Comparison of ENCODE assay signal across 8 cellular contexts in the genomic region with DNA sequence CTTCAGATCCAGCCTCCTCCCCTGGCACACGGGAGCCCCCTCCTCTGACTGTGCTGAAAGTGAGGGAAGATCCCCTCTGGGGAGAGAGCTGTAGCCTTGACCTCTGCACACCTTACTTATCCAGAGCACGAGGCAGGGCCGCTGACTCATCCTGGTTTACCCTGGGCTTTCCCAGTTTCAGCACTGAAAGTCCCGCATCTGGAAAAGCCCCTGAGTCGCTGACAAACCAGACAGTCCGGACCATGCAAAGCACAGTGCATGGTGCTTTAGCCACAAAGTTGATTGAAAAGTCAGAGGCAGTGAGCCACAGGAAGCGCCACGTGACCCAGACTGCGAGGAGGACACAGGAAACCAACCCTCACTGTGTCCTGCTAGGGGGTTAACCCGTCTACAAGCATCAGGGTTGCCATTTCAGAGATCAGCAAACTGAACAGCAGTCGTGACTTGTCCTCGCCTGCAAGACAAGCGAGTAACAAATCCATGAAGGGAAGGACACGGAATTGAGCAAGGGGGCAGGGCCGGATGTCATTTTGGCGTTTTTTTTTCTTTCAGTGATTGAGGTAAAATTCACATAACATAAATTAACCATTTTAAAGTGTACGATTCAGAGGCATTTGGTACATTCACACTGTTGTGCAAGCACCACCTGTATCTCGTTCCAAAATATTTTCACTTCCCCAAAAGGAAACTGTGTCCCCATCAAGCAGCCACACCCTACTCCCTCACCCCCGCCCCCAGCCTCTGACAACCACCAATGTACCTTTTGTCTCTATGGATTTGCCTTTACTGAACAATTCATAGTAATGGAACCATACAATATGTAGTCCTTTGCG. TPM values are rescaled to one million over a fixed set of nuclear protein-coding genes. Genes with fewer than 3 reads are reported as not detected.
DNase-seq lines count a peak whose midpoint lies in the region; ATAC-seq, FAIRE-seq and TF ChIP-seq lines count a peak whose summit lies in the region.

No MANE protein-coding gene starts in this region.

- WGBS in GM12878 (ENCODE audit: insufficient coverage, insufficient replicate concordance, low lambda C conversion rate, missing lambda C conversion rate), result under 1% methylated on average over 20 of the region's 20 CpGs
- WGBS in liver, result 41% methylated on average over 20 of the region's 20 CpGs

- H3K27ac ChIP-seq in GM12878 (ENCODE audit: control insufficient read depth, insufficient read depth), result peak overlapping the region; percentile 95
- peak overlapping the region; percentile 64 to 72 for H3K27ac ChIP-seq in liver (ENCODE audit: low read depth in 1 of 2, low read length in 2 of 2)

- in situ Hi-C loops in GM12878 (cut with MboI), result loop anchor here (5.0 kb wide), 1 partner anchor 181 kb away; no protein-coding TSS in a partner anchor

- CTCF ChIA-PET in GM12878 (lab: Yijun Ruan, JAX), result interaction anchor here (0.7 to 1.6 kb wide), 6 partner anchors 22 to 249 kb away, joined by 3 to 7 read pairs (median 4); no protein-coding TSS in a partner anchor

- peak overlapping the region; percentile 46; the same call in 1 of the 2 replicates for H3K4me3 ChIP-seq in GM12878
- H3K4me3 ChIP-seq in liver (ENCODE audit: low read depth in 1 of 3, low read length in 3 of 3), result no peak overlapping the region

- H3K79me2 ChIP-seq in GM12878 (ENCODE audit: control insufficient read depth, insufficient read depth, low read length), result no peaks in the 10 kb centered on the region

- H3K4me2 ChIP-seq in GM12878 (ENCODE audit: control insufficient read depth, insufficient read depth), result peak overlapping the region; percentile 72

- RAD21 ChIA-PET in GM12878 (lab: Charles Lee; ENCODE audit: unreplicated experiment), result interaction anchor here (1.0 to 13.8 kb wide), 9 partner anchors 13 to 178 kb away, joined by 3 to 148 read pairs (median 12); a partner anchor contains a TSS

- H3K4me1 ChIP-seq in GM12878 (ENCODE audit: control insufficient read depth, insufficient read depth, low read length), result peaks cover 54% of the 10 kb centered on the region
- peaks cover 2 to 7% (median 5%) of the 10 kb centered on the region in 4 donors for H3K4me1 ChIP-seq in liver (ENCODE audit: control insufficient read depth in 4 of 4, insufficient read depth in 4 of 4, low read length in 3 of 4)

- peak; percentile 93 for FAIRE-seq in GM12878 (lab: Jason Lieb, UNC)

- intact Hi-C loops in GM12878 (cut with micrococcal nuclease; ENCODE audit: unreplicated experiment), result loop anchor here (1.0 to 5.0 kb wide), 5 partner anchors 19 to 178 kb away; a partner anchor contains a TSS

- peak overlapping the region; percentile 29 for H2AFZ ChIP-seq in GM12878 (ENCODE audit: control insufficient read depth, low read depth, low read length)

- DNase-seq in AG20443 (ENCODE audit: low spot score), result peak; percentile 55
- DNase-seq in T-helper 2 cell, result peak; percentile 27 to 81 (median 64)
- peak; percentile 98 for DNase-seq in GM12878 (ENCODE audit: low read depth, low spot score)
- peak; percentile 60 for DNase-seq in stimulated activated CD8-positive, alpha-beta memory T cell treated with anti-CD3 and anti-CD28 coated beads, Interleukin-12 subunit alpha, Interleukin-12 subunit beta, amount 100 ng/mL, for 4 hours (ENCODE audit: low read depth)
- no peak for DNase-seq in NCI-H1105 treated with DMSO at 0.1 percent for 48 hours (lab: John Stamatoyannopoulos, UW)

- TSS peak; percentile 93 for BruUV-seq in GM12878 (replicated peaks; lab: Mats Ljungman, UMichigan)

- peak overlapping the region; percentile 73 for H3K9ac ChIP-seq in GM12878 (ENCODE audit: control insufficient read depth, insufficient read depth, low read length)
- no peak overlapping the region for H3K9ac ChIP-seq in liver (ENCODE audit: low read depth in 1 of 2, low read length in 2 of 2)

- TF ChIP-seq CTCF in GM12878 (IDR thresholded peaks at IDR 0.05 in 2 of 3, conservative IDR thresholded peaks at IDR 0.05 in 1 of 3; ENCODE audit: control insufficient read depth in 2 of 3, extremely low read depth in 1 of 3, insufficient read depth in 1 of 3, low read depth in 3 of 3, low read length in 3 of 3) (no peak), liver (IDR thresholded peaks at IDR 0.05; ENCODE audit: low read depth, low read length, missing input control) (no peak)

- ATAC-seq in GM19397 (IDR thresholded peaks at IDR 0.05; ENCODE audit: unreplicated experiment) (peak; percentile 84), HG03520 (IDR thresholded peaks at IDR 0.05; ENCODE audit: unreplicated experiment) (peak; percentile 66), GM12878 (peak; percentile 78)

- POLR2A ChIA-PET in GM12878 (lab: Charles Lee), result interaction anchor here (0.7 to 4.7 kb wide), 7 partner anchors 20 to 178 kb away, joined by 3 to 48 read pairs (median 5); a partner anchor contains a TSS

- SMC1A ChIA-PET in GM12878 (lab: Charles Lee; ENCODE audit: uncharacterized antibody, unreplicated experiment), result interaction anchor here (1.0 to 6.8 kb wide), 10 partner anchors 13 to 178 kb away, joined by 3 to 72 read pairs (median 8); no protein-coding TSS in a partner anchor

- peak; percentile 88 to 91 for TF ChIP-seq EP300 in GM12878 (IDR thresholded peaks at IDR 0.05; ENCODE audit: borderline replicate concordance in 1 of 2, control insufficient read depth in 1 of 2, low read depth in 2 of 2, low read length in 2 of 2)

- no peaks in the 10 kb centered on the region for H3K36me3 ChIP-seq in GM12878 (ENCODE audit: control insufficient read depth in 2 of 2, insufficient read depth in 2 of 2, low read length in 1 of 2)
- H3K36me3 ChIP-seq in liver (ENCODE audit: control insufficient read depth in 4 of 4, insufficient read depth in 3 of 4, low read depth in 1 of 4, low read length in 3 of 4), result no peaks in the 10 kb centered on the region

- TF ChIP-seq RAD21 in GM12878 (IDR thresholded peaks at IDR 0.05; ENCODE audit: insufficient read depth, low read depth, low read length) (0 out of 2 replicates have a peak, but pooled peaks have one; percentile 6), liver (IDR thresholded peaks at IDR 0.05) (peak in 1 of 2 donors; percentile 5)

- H3K27me3 ChIP-seq in GM12878 (replicated peaks in 1 of 2; ENCODE audit: control insufficient read depth in 2 of 2, insufficient read depth in 2 of 2, low read length in 1 of 2), result no peaks in the 10 kb centered on the region
- H3K27me3 ChIP-seq in liver (ENCODE audit: control insufficient read depth in 4 of 4, insufficient read depth in 4 of 4, low read length in 3 of 4), result no peaks in the 10 kb centered on the region

- peak; percentile 86 for TF ChIP-seq POLR2A in GM12878 (IDR thresholded peaks at IDR 0.05; ENCODE audit: low read depth, low read length)

- H3K9me3 ChIP-seq in GM12878 (replicated peaks; ENCODE audit: control insufficient read depth, insufficient read depth, low read length), result no peaks in the 10 kb centered on the region; the same call in 2 of the 3 replicates
- H3K9me3 ChIP-seq in liver (ENCODE audit: control insufficient read depth in 4 of 4, low read length in 3 of 4), result no peaks in the 10 kb centered on the region

- no peaks in the 10 kb centered on the region for H4K20me1 ChIP-seq in GM12878 (ENCODE audit: control insufficient read depth, insufficient read depth)

TF ChIP-seq in GM12878, 131 proteins besides CTCF, POLR2A, EP300 and RAD21 (continues in another document):
- TF ChIP-seq CBX5 (IDR thresholded peaks at IDR 0.05; ENCODE audit: low read depth), result peak; percentile 43; the same call in 1 of the 2 replicates

TF ChIP-seq in liver, 16 proteins besides CTCF, POLR2A, EP300 and RAD21 (continues in another document):
- TF ChIP-seq EGR1 (IDR thresholded peaks at IDR 0.05; ENCODE audit: low read depth in 2 of 2) (no peak), HNF4A (conservative IDR thresholded peaks at IDR 0.05) (peak in 1 of 2 donors; percentile 16)

RNA-seq across cellular contexts. Expression of a gene that starts 19.9 kb away (rescaled TPM):
- 34.3 and 38.6 TPM in 2 replicates for total RNA-seq in GM12878 (2013; cell fraction: nucleolus; rRNA removed)
- 78.3 and 91.0 TPM in 2 replicates for total RNA-seq in GM12878 (2014; rRNA removed)
- total RNA-seq in GM12878 (2014; rRNA removed; fragmentation: Illumina TruSeq; extraction: Trizol), result 75.2 and 79.7 TPM in 2 replicates
- 67.3 and 71.5 TPM in 2 replicates for total RNA-seq in GM12878 (2021)
- 36.2 TPM for polyA plus RNA-seq in GM12878 (2011; ENCODE audit: low read depth)
- 81.8 and 96.9 TPM in 2 replicates for polyA plus RNA-seq in GM12878 (2011; rRNA removed)
- polyA plus RNA-seq in GM12878 (2011; cell fraction: cytosol; rRNA removed), result 67.0 and 70.6 TPM in 2 replicates
- 25.2 and 37.7 TPM in 2 replicates for polyA plus RNA-seq in GM12878 (2011; cell fraction: nucleus; rRNA removed)
- 40.6 and 62.4 TPM in 2 replicates for polyA plus RNA-seq in GM12878 (2012)
- polyA plus RNA-seq in GM12878 (2014; fragmentation: Illumina TruSeq; extraction: Trizol), result 98.8 and 144 TPM in 2 replicates
- 10 to 100 TPM; 23.6 to 33.2 TPM for polyA plus RNA-seq in GM12878 (2014; fragmentation: Nextera tagmentation; extraction: Ambion mirVana)
- 72.9 and 85.1 TPM in 2 replicates for polyA plus RNA-seq in GM12878 (2014; rRNA removed)
- 10 to 100 TPM; 75.7 to 84.2 TPM for polyA plus RNA-seq in GM12878 (2016; fragmentation: Nextera tagmentation; extraction: Ambion mirVana)
- 90.9 and 105 TPM in 2 replicates for polyA minus RNA-seq in GM12878 (2011; rRNA and poly(A)+ RNA removed)
- 34.8 and 35.5 TPM in 2 replicates for polyA minus RNA-seq in GM12878 (2011; cell fraction: cytosol; rRNA and poly(A)+ RNA removed)
- polyA minus RNA-seq in GM12878 (2011; cell fraction: nucleus; rRNA and poly(A)+ RNA removed), result 15.0 and 20.4 TPM in 2 replicates
- 10 to 100 TPM; 23.2 to 24.3 TPM for total RNA-seq in liver
- 10 to 100 TPM; 23.0 to 23.7 TPM for polyA plus RNA-seq in liver

RNA-seq across cellular contexts. Expression of a gene that starts 58.5 kb away (rescaled TPM):
- total RNA-seq in GM12878 (2013; cell fraction: nucleolus; rRNA removed), result 28.3 and 29.7 TPM in 2 replicates
- total RNA-seq in GM12878 (2014; rRNA removed), result 17.0 and 17.3 TPM in 2 replicates
- 17.0 and 19.0 TPM in 2 replicates for total RNA-seq in GM12878 (2014; rRNA removed; fragmentation: Illumina TruSeq; extraction: Trizol)
- 33.2 and 35.5 TPM in 2 replicates for total RNA-seq in GM12878 (2021)
- polyA plus RNA-seq in GM12878 (2011; ENCODE audit: low read depth), result 18.0 TPM
- polyA plus RNA-seq in GM12878 (2011; rRNA removed), result 12.2 and 17.6 TPM in 2 replicates
- polyA plus RNA-seq in GM12878 (2011; cell fraction: cytosol; rRNA removed), result 6.8 and 11.1 TPM in 2 replicates
- 4.0 and 5.0 TPM in 2 replicates for polyA plus RNA-seq in GM12878 (2011; cell fraction: nucleus; rRNA removed)
- 26.3 and 34.8 TPM in 2 replicates for polyA plus RNA-seq in GM12878 (2012)
- polyA plus RNA-seq in GM12878 (2014; fragmentation: Illumina TruSeq; extraction: Trizol), result 23.6 and 28.6 TPM in 2 replicates
- polyA plus RNA-seq in GM12878 (2014; fragmentation: Nextera tagmentation; extraction: Ambion mirVana), result 10 to 100 TPM; 25.6 to 30.9 TPM
- 10.9 and 12.0 TPM in 2 replicates for polyA plus RNA-seq in GM12878 (2014; rRNA removed)
- 10 to 100 TPM; 55.3 to 62.4 TPM for polyA plus RNA-seq in GM12878 (2016; fragmentation: Nextera tagmentation; extraction: Ambion mirVana)
- polyA minus RNA-seq in GM12878 (2011; rRNA and poly(A)+ RNA removed), result 17.7 and 17.8 TPM in 2 replicates
- 9.8 and 11.4 TPM in 2 replicates for polyA minus RNA-seq in GM12878 (2011; cell fraction: cytosol; rRNA and poly(A)+ RNA removed)
- 5.9 and 9.6 TPM in 2 replicates for polyA minus RNA-seq in GM12878 (2011; cell fraction: nucleus; rRNA and poly(A)+ RNA removed)
- 10 to 100 TPM; 31.1 to 39.5 TPM for total RNA-seq in liver
- polyA plus RNA-seq in liver, result 10 to 100 TPM; 52.8 to 54.3 TPM
